Comparison of ENCODE assay signal across 15 cellular contexts in genomic region chr22:44193537-44193896, GRCh38. TPM values are rescaled to one million over a fixed set of nuclear protein-coding genes. Genes with fewer than 3 reads are reported as not detected.
A peak's percentile ranks its signal among the peaks of the same experiment; 100 is the strongest.
DNase-seq lines count a peak whose midpoint lies in the region; ATAC-seq and TF ChIP-seq lines count a peak whose summit lies in the region.
"Had no signal": no experiment of that assay in that cellular context is flagged by ENCODE, and none has a peak within 500 bp of the region (broad histone marks: within the 10 kb centered on the region; RNA-seq: fewer than 3 reads in every experiment).

No MANE protein-coding gene starts in this region.

- H3K27ac ChIP-seq in MM.1S (ENCODE audit: low read length) = no peak overlapping the region
- no peak overlapping the region for H3K27ac ChIP-seq in stomach
- H3K27ac ChIP-seq: Peyer's patch, prostate gland had no signal

- H3K4me1 ChIP-seq in MM.1S (ENCODE audit: low read length) (peaks cover 30% of the 10 kb centered on the region), stomach (no peaks in the 10 kb centered on the region)
- H3K4me1 ChIP-seq: prostate gland had no signal

- peak overlapping the region; percentile 7 for H3K4me3 Mint-ChIP-seq in activated T-helper 17 cell treated with anti-CD3 and anti-CD28 coated beads, Interleukin-2, amount 50 U/mL, for 72 hours

- 0 out of 2 replicates have a peak, but pooled peaks cover 7% of the 10 kb centered on the region for H3F3A ChIP-seq in MM.1S (ENCODE audit: insufficient read depth, low read length)

- peaks cover 32% of the 10 kb centered on the region for H3K27me3 ChIP-seq in MM.1S (replicated peaks; ENCODE audit: insufficient read depth, low read length)
- H3K27me3 ChIP-seq in stomach = peaks cover 0 to 29% (median 6%) of the 10 kb centered on the region in 3 donors
- H3K27me3 ChIP-seq: Peyer's patch had no signal

- H3K4me3 ChIP-seq in MM.1S (ENCODE audit: low read length) (no peak overlapping the region), stomach (no peak overlapping the region)
- H3K4me3 ChIP-seq: Peyer's patch, prostate gland had no signal

- H3K9me2 ChIP-seq in MM.1S (replicated peaks; ENCODE audit: insufficient read depth, low read length) = no peaks in the 10 kb centered on the region

- H3K27ac Mint-ChIP-seq in activated T-helper 17 cell treated with anti-CD3 and anti-CD28 coated beads, Interleukin-2, amount 50 U/mL, for 72 hours = no peak overlapping the region

- TF ChIP-seq POLR2A in stomach (IDR thresholded peaks at IDR 0.05) = no peak

- no peak overlapping the region for H2AFZ ChIP-seq in MM.1S (ENCODE audit: low read length)

- TF ChIP-seq CTCF in MM.1S (IDR thresholded peaks at IDR 0.05; ENCODE audit: low read length) (no peak), stomach (IDR thresholded peaks at IDR 0.05) (no peak)

- 44 to 64% (median 50%) methylated on average over 4 of the region's 4 CpGs for WGBS in stomach, 5 donors

- H3K79me2 ChIP-seq in MM.1S (ENCODE audit: low read length) = no peaks in the 10 kb centered on the region

- no peaks in the 10 kb centered on the region for H4K20me1 ChIP-seq in MM.1S (ENCODE audit: insufficient read depth, low read length)

- H3K27me3 Mint-ChIP-seq in activated T-helper 17 cell treated with anti-CD3 and anti-CD28 coated beads, Interleukin-2, amount 50 U/mL, for 72 hours = no peaks in the 10 kb centered on the region

- H3K36me3 ChIP-seq in MM.1S (replicated peaks; ENCODE audit: insufficient read depth, low read length) (no peaks in the 10 kb centered on the region), stomach (peaks cover 0 to 4% (median 0%) of the 10 kb centered on the region in 4 donors)
- H3K36me3 ChIP-seq: Peyer's patch, prostate gland had no signal

- peaks cover 15% of the 10 kb centered on the region for H3K36me3 Mint-ChIP-seq in activated T-helper 17 cell treated with anti-CD3 and anti-CD28 coated beads, Interleukin-2, amount 50 U/mL, for 72 hours (ENCODE audit: low read depth)

- no peak for TF ChIP-seq EP300 in stomach (IDR thresholded peaks at IDR 0.05)

- H3K9me3 ChIP-seq in MM.1S (replicated peaks; ENCODE audit: insufficient read depth, low read length) = no peaks in the 10 kb centered on the region
- no peaks in the 10 kb centered on the region for H3K9me3 ChIP-seq in stomach
- H3K9me3 ChIP-seq: Peyer's patch, prostate gland had no signal

- peak overlapping the region; percentile 61; the same call in 1 of the 2 replicates for H3K4me2 ChIP-seq in MM.1S (ENCODE audit: low read depth, low read length)

- ATAC-seq in activated T-helper 17 cell treated with anti-CD3 and anti-CD28 coated beads, Interleukin-2, amount 50 U/mL, for 72 hours (replicated peaks) = peak; percentile 55
- no peak for ATAC-seq in GM19035 (IDR thresholded peaks at IDR 0.05; ENCODE audit: unreplicated experiment)
- ATAC-seq in HG02970 (IDR thresholded peaks at IDR 0.05; ENCODE audit: low FRiP score, unreplicated experiment) = no peak
- ATAC-seq: left lobe of liver had no signal

- peak; percentile 12 for DNase-seq in activated naive CD4-positive, alpha-beta T cell treated with Interleukin-2 at 50 U/mL for 16 hours
- DNase-seq in activated naive CD4-positive, alpha-beta T cell treated with anti-CD3 and anti-CD28 coated beads, Interleukin-2, amount 50 U/mL, for 16 hours = no peak
- peak; percentile 57 for DNase-seq in MM.1S
- peak; percentile 28 for DNase-seq in renal cortical epithelial cell (ENCODE audit: low read depth)
- no peak for DNase-seq in stomach
- DNase-seq: DMS79, NCI-H1105 treated with DMSO at 0.1 percent for 48 hours, Peyer's patch, trophoblast cell had no signal

- no peaks in the 10 kb centered on the region for H3K9me3 Mint-ChIP-seq in activated T-helper 17 cell treated with anti-CD3 and anti-CD28 coated beads, Interleukin-2, amount 50 U/mL, for 72 hours
- H3K9me3 Mint-ChIP-seq: T-helper 1 cell treated with Interleukin-12 subunit alpha and Interleukin-12 subunit beta and Interleukin-4 antibody, amounts not matched to agents 30 μg/mL and 1 μg/mL, for 36 hours had no signal

- H3K9ac ChIP-seq in MM.1S (ENCODE audit: low read length) = no peak overlapping the region

- peaks cover 24% of the 10 kb centered on the region for H3K4me1 Mint-ChIP-seq in activated T-helper 17 cell treated with anti-CD3 and anti-CD28 coated beads, Interleukin-2, amount 50 U/mL, for 72 hours

- intact Hi-C loops in stomach (cut with DNase I; ENCODE audit: low total_unique reads) = no loop called here

RNA-seq across cellular contexts. Expression of gene PARVG, which starts 12.8 kb away (rescaled TPM):
- total RNA-seq in activated T-helper 17 cell treated with anti-CD3 and anti-CD28 coated beads, Interleukin-2, amount 50 U/mL, for 72 hours = 10 to 100 TPM; 34.9 to 35.8 TPM
- total RNA-seq in renal cortical epithelial cell = not detected in 2 replicates
- 10 to 100 TPM; 12.3 to 78.2 (median 51.9) TPM for total RNA-seq in stomach
- polyA plus RNA-seq in stomach = 1 to 10 TPM; 5.7 to 7.3 (median 5.9) TPM

Comparison
In these comparisons a context has a peak if more than half of its experiments do, and no peak if none do; other contexts are left out.
1. DNase-seq: peak in activated naive CD4-positive, alpha-beta T cell treated with Interleukin-2 at 50 U/mL for 16 hours (single experiment), MM.1S (single experiment) and renal cortical epithelial cell (single experiment); none in activated naive CD4-positive, alpha-beta T cell treated with anti-CD3 and anti-CD28 coated beads, Interleukin-2, amount 50 U/mL, for 16 hours (single experiment) and stomach (single experiment).
2. RNA of gene PARVG, which starts 12.8 kb away (total RNA-seq): 12.3 to 78.2 TPM in stomach and 34.9 to 35.8 TPM in activated T-helper 17 cell treated with anti-CD3 and anti-CD28 coated beads, Interleukin-2, amount 50 U/mL, for 72 hours; not detected in renal cortical epithelial cell; every median in the first group is over 10 times any median in the second.